ENCODE assay signal across 8 cellular contexts in the genomic region with DNA sequence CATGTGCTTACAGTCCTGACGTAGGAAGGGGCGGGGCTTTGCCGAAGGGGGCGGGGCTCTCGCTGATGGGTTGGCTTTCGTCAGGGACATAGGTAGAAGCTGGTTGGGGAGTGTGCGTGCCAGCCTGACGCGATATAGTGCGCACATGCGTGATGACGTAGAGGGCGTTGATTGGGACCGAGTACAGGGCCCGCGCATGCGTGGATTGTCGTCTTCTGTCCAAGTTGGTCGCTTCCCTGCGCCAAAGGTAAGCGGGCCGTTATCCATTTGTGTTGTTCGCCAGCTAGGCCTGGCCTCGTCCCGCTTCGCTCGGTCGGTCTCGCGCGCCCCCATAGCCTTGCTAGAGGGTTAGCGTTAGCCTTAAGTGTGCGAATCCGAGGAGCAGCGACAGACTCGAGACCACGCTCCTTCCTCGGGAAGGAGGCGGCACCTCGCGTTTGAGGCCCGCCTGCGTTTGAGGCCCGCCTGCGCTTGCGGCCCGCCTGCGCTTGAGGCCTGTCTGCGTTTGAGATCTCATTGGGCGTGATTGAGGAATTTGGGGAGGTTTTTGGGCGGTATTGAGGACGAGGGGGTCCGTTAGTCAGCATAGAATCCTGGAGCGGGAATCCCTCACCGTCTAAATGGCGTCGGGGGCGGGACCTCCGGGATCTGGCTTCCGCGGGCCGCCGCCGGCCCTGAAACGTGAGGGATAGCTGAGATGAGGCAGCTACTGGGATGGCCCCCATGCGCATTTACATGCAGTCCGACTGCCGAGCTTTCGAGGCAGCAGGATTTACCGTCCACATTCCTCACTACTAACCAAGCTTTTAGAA. TPM values are rescaled to one million over a fixed set of nuclear protein-coding genes. Genes with fewer than 3 reads are reported as not detected.
A peak's percentile ranks its signal among the peaks of the same experiment; 100 is the strongest.
DNase-seq lines count a peak whose midpoint lies in the region; FAIRE-seq and TF ChIP-seq lines count a peak whose summit lies in the region.

TSS of gene XRCC6 (plus strand) at position 197 of the 812 bp plus-strand sequence. CDS start 710 bp downstream, outside the sequence.

- H3K4me3 Mint-ChIP-seq in activated naive CD4-positive, alpha-beta T cell treated with anti-CD3 and anti-CD28 coated beads for 36 hours: peak within 1 kb of the TSS; percentile 98

- FAIRE-seq in frontal cortex (lab: Jason Lieb, UNC): peak; percentile 24

- H3K27me3 Mint-ChIP-seq in activated naive CD4-positive, alpha-beta T cell treated with anti-CD3 and anti-CD28 coated beads for 36 hours (ENCODE audit: low read depth): no peaks in the 10 kb centered on the region

- peaks cover 56% of the 10 kb centered on the region for H3K4me1 Mint-ChIP-seq in activated naive CD4-positive, alpha-beta T cell treated with anti-CD3 and anti-CD28 coated beads for 36 hours (ENCODE audit: low read depth)

- POLR2A ChIA-PET in HEK293T (lab: Yijun Ruan, JAX): interaction anchor here (0.6 to 3.1 kb wide), 39 partner anchors 9 to 330 kb away, joined by 3 to 26 read pairs (median 5); partner anchors contain the start of genes CENPM, CSDC2, PMM1 and POLR3H

- peaks cover 32% of the 10 kb centered on the region for H3K36me3 Mint-ChIP-seq in activated naive CD4-positive, alpha-beta T cell treated with anti-CD3 and anti-CD28 coated beads for 36 hours (ENCODE audit: low read depth)

- H3K9me3 ChIP-seq in neutrophil: no peaks in the 10 kb centered on the region

- intact Hi-C loops in activated naive CD4-positive, alpha-beta T cell treated with anti-CD3 and anti-CD28 coated beads for 36 hours (cut with micrococcal nuclease): loop anchor here (1.0 to 5.0 kb wide), 13 partner anchors 32 to 530 kb away; partner anchors contain the start of genes ACO2, L3MBTL2, PMM1 and POLR3H

- H3K4me3 ChIP-seq in neutrophil (ENCODE audit: low read depth in 1 of 2, low read length in 1 of 2): peak within 1 kb of the TSS; percentile 82 to 91

- peaks cover 3% of the 10 kb centered on the region for H3K9me3 Mint-ChIP-seq in activated naive CD4-positive, alpha-beta T cell treated with anti-CD3 and anti-CD28 coated beads for 36 hours

- no peaks in the 10 kb centered on the region for H3K27me3 ChIP-seq in neutrophil

- DNase-seq in GF-D8 (lab: John Stamatoyannopoulos, UW): peak; percentile 98
- peak; percentile 100 for DNase-seq in HEK293T (ENCODE audit: extremely low spot score)
- DNase-seq in NAMALWA (ENCODE audit: low spot score): peak; percentile 99
- peak; percentile 100 for DNase-seq in SK-N-DZ (ENCODE audit: low spot score)
- DNase-seq in activated naive CD4-positive, alpha-beta T cell treated with anti-CD3 and anti-CD28 coated beads for 36 hours: peak; percentile 100
- DNase-seq in frontal cortex (ENCODE audit: low spot score in 2 of 2): peak; percentile 99 to 100
- DNase-seq in substantia nigra (lab: John Stamatoyannopoulos, UW): peak; percentile 80 to 100 (median 99)

- H3K36me3 ChIP-seq in neutrophil: peaks cover 23% of the 10 kb centered on the region

- TF ChIP-seq CTCF in neutrophil (IDR thresholded peaks at IDR 0.05): peak; percentile 27

- peak within 1 kb of the TSS; percentile 98 for H3K27ac Mint-ChIP-seq in activated naive CD4-positive, alpha-beta T cell treated with anti-CD3 and anti-CD28 coated beads for 36 hours

- peak within 1 kb of the TSS; percentile 89 for H3K27ac ChIP-seq in neutrophil
- H3K27ac ChIP-seq in substantia nigra (ENCODE audit: low read depth, low read length, poor library complexity, severe bottlenecking): peak within 1 kb of the TSS; percentile 95

- peaks cover 33 to 36% of the 10 kb centered on the region in 2 experiments for H3K4me1 ChIP-seq in neutrophil (ENCODE audit: control insufficient read depth in 1 of 2, insufficient read depth in 1 of 2, low read depth in 1 of 2, low read length in 1 of 2)

- CTCF ChIA-PET in HEK293T (lab: Yijun Ruan, JAX): no interaction called here
- CTCF ChIA-PET in activated naive CD4-positive, alpha-beta T cell treated with anti-CD3 and anti-CD28 coated beads for 36 hours (lab: Charles Lee): interaction anchor here (0.5 to 1.5 kb wide), 4 partner anchors 18 to 126 kb away, joined by 3 to 4 read pairs (median 4); partner anchors contain the start of gene SNU13

TF ChIP-seq in HEK293T, 16 proteins besides CTCF, POLR2A, EP300 and RAD21:
- TF ChIP-seq BHLHE40 (IDR thresholded peaks at IDR 0.05; ENCODE audit: borderline replicate concordance) (no peak), PKNOX1 (IDR thresholded peaks at IDR 0.05) (peak; percentile 86), L3MBTL2 (conservative IDR thresholded peaks at IDR 0.05) (peak; percentile 96), NFRKB (IDR thresholded peaks at IDR 0.05) (0 out of 2 replicates have a peak, but pooled peaks have one; percentile 31), FOXM1 (IDR thresholded peaks at IDR 0.05; ENCODE audit: borderline replicate concordance) (no peak), LEF1 (IDR thresholded peaks at IDR 0.05; ENCODE audit: borderline replicate concordance) (no peak)

RNA-seq across cellular contexts. Expression of gene XRCC6, which starts in this region (rescaled TPM):
- polyA plus RNA-seq in SK-N-DZ (2014; cell fraction: cytosol; rRNA removed): 760 and 776 TPM in 2 replicates
- 278 and 382 TPM in 2 replicates for polyA plus RNA-seq in SK-N-DZ (2014; cell fraction: nucleus; rRNA removed)
- total RNA-seq in activated naive CD4-positive, alpha-beta T cell treated with anti-CD3 and anti-CD28 coated beads for 36 hours: 100 to 1,000 TPM; 424 to 436 TPM
- total RNA-seq in frontal cortex: 259 TPM

Comparison
In these comparisons a context has a peak if more than half of its experiments do, and no peak if none do; other contexts are left out.
1. Peak in every context shown above with its lines: DNase-seq, H3K4me3 ChIP-seq and H3K27ac ChIP-seq.